ENCODE assay signal across 1 cellular context in the genomic region with DNA sequence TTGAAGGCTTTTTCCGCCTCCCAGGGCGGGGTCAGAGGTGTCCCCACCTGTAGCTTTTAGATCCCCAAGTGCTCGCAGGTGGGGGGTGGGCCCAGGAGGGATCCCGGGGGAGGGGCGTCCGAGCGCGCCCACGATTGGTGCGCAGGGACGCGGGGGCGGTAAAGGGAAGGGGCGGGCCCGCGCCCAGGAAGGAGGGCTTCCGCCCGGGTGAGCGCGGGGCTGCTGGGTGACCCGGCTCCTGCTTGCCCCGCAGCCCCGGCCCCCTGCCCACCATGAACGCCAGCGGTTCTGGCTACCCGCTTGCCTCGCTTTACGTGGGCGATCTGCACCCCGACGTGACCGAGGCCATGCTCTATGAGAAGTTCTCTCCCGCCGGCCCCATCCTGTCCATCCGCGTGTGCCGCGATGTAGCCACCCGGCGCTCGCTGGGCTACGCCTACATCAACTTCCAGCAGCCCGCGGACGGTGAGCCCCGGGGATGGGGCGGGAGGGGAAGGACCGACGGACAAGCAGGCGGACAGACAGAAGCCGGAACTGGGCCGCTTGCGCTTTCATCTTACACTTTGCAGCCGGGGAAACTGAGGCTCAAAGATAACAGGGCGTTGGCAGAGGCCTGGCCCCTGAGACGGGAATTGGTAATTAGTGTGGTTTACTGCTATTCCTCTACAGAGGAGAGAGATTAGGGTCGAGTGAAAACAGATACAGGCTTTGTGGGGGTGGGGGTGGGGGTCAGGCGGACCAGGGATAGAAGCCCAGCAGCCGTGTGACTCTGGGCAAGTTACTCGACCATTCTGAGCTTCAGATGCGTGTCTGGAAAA.
TF ChIP-seq lines count a peak whose summit lies in the region.

A gene (plus strand): TSS at position 189 of the 818 bp plus-strand sequence. CDS start 84 bp downstream, at position 273.

TF ChIP-seq in HepG2, 621 proteins besides CTCF, POLR2A, EP300 and RAD21 (continued from another document and continues in another):
- TF ChIP-seq, protein P1, sequence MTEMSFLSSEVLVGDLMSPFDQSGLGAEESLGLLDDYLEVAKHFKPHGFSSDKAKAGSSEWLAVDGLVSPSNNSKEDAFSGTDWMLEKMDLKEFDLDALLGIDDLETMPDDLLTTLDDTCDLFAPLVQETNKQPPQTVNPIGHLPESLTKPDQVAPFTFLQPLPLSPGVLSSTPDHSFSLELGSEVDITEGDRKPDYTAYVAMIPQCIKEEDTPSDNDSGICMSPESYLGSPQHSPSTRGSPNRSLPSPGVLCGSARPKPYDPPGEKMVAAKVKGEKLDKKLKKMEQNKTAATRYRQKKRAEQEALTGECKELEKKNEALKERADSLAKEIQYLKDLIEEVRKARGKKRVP (CRISPR knock-in tag; IDR thresholded peaks at IDR 0.05): peak in 1 of 2 experiments; percentile 86; a peak in 2 of 4 replicates
- peak; percentile 8; the same call in 1 of the 2 replicates for TF ChIP-seq ONECUT2 (CRISPR knock-in tag; IDR thresholded peaks at IDR 0.05)
- peak; percentile 90 for TF ChIP-seq REL (CRISPR knock-in tag; conservative IDR thresholded peaks at IDR 0.05)
- no peak; the same call in 1 of the 2 replicates for TF ChIP-seq ZFP1 (CRISPR knock-in tag; IDR thresholded peaks at IDR 0.05)
- TF ChIP-seq SAFB2 (CRISPR knock-in tag; IDR thresholded peaks at IDR 0.05; ENCODE audit: borderline replicate concordance, low read depth): no peak
- peak; percentile 69; the same call in 1 of the 2 replicates for TF ChIP-seq ZBTB7A (CRISPR knock-in tag; IDR thresholded peaks at IDR 0.05)
- peak; percentile 86 for TF ChIP-seq AGO1 (IDR thresholded peaks at IDR 0.05; ENCODE audit: low read depth, low read length, poor library complexity, severe bottlenecking)
- peak; percentile 75 for TF ChIP-seq SP5 (CRISPR knock-in tag; IDR thresholded peaks at IDR 0.05; ENCODE audit: borderline replicate concordance, low read depth)
- peak; percentile 94 for TF ChIP-seq HDAC1 (CRISPR knock-in tag; IDR thresholded peaks at IDR 0.05)
- TF ChIP-seq ZNF30 (CRISPR knock-in tag; IDR thresholded peaks at IDR 0.05): no peak
- peak; percentile 83 for TF ChIP-seq ERF (CRISPR knock-in tag; IDR thresholded peaks at IDR 0.05)
- TF ChIP-seq, protein P2, sequence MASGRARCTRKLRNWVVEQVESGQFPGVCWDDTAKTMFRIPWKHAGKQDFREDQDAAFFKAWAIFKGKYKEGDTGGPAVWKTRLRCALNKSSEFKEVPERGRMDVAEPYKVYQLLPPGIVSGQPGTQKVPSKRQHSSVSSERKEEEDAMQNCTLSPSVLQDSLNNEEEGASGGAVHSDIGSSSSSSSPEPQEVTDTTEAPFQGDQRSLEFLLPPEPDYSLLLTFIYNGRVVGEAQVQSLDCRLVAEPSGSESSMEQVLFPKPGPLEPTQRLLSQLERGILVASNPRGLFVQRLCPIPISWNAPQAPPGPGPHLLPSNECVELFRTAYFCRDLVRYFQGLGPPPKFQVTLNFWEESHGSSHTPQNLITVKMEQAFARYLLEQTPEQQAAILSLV (CRISPR knock-in tag; IDR thresholded peaks at IDR 0.05; ENCODE audit: borderline replicate concordance): peak; percentile 81
- TF ChIP-seq SRSF1 (optimal IDR thresholded peaks at IDR 0.05; ENCODE audit: low read depth, low read length): peak; percentile 48
- TF ChIP-seq SRF (IDR thresholded peaks at IDR 0.05; ENCODE audit: low read depth, low read length): peak; percentile 54; the same call in 1 of the 2 replicates
- peak; percentile 67; the same call in 1 of the 2 replicates for TF ChIP-seq SPEN (CRISPR knock-in tag; IDR thresholded peaks at IDR 0.05; ENCODE audit: low read depth)
- TF ChIP-seq, protein P3, sequence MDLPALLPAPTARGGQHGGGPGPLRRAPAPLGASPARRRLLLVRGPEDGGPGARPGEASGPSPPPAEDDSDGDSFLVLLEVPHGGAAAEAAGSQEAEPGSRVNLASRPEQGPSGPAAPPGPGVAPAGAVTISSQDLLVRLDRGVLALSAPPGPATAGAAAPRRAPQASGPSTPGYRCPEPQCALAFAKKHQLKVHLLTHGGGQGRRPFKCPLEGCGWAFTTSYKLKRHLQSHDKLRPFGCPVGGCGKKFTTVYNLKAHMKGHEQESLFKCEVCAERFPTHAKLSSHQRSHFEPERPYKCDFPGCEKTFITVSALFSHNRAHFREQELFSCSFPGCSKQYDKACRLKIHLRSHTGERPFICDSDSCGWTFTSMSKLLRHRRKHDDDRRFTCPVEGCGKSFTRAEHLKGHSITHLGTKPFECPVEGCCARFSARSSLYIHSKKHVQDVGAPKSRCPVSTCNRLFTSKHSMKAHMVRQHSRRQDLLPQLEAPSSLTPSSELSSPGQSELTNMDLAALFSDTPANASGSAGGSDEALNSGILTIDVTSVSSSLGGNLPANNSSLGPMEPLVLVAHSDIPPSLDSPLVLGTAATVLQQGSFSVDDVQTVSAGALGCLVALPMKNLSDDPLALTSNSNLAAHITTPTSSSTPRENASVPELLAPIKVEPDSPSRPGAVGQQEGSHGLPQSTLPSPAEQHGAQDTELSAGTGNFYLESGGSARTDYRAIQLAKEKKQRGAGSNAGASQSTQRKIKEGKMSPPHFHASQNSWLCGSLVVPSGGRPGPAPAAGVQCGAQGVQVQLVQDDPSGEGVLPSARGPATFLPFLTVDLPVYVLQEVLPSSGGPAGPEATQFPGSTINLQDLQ (CRISPR knock-in tag; IDR thresholded peaks at IDR 0.05): peak; percentile 17; the same call in 1 of the 2 replicates
- TF ChIP-seq ZFP36L2 (CRISPR knock-in tag; IDR thresholded peaks at IDR 0.05): peak; percentile 90
- peak; percentile 91; the same call in 1 of the 2 replicates for TF ChIP-seq CHCHD3 (CRISPR knock-in tag; IDR thresholded peaks at IDR 0.05)
- TF ChIP-seq, protein P4, sequence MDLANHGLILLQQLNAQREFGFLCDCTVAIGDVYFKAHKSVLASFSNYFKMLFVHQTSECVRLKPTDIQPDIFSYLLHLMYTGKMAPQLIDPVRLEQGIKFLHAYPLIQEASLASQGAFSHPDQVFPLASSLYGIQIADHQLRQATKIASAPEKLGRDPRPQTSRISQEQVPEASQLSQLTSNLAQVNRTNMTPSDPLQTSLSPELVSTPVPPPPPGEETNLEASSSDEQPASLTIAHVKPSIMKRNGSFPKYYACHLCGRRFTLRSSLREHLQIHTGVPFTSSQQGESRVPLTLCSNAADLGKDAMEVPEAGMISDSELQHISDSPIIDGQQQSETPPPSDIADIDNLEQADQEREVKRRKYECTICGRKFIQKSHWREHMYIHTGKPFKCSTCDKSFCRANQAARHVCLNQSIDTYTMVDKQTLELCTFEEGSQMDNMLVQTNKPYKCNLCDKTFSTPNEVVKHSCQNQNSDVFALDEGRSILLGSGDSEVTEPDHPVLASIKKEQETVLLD (CRISPR knock-in tag; IDR thresholded peaks at IDR 0.05; ENCODE audit: low read depth): peak; percentile 76
- 0 out of 2 replicates have a peak, but pooled peaks have one; percentile 36 for TF ChIP-seq ZNF335 (CRISPR knock-in tag; IDR thresholded peaks at IDR 0.05)
- peak; percentile 53 for TF ChIP-seq ZNF747 (CRISPR knock-in tag; IDR thresholded peaks at IDR 0.05; ENCODE audit: borderline replicate concordance)
- 0 out of 2 replicates have a peak, but pooled peaks have one; percentile 24 for TF ChIP-seq ZNF263 (CRISPR knock-in tag; IDR thresholded peaks at IDR 0.05)
- peak; percentile 80; the same call in 1 of the 2 replicates for TF ChIP-seq SSRP1 (CRISPR knock-in tag; IDR thresholded peaks at IDR 0.05)
- peak; percentile 82; the same call in 1 of the 2 replicates for TF ChIP-seq NFKB2 (CRISPR knock-in tag; IDR thresholded peaks at IDR 0.05; ENCODE audit: borderline replicate concordance)
- 0 out of 2 replicates have a peak, but pooled peaks have one; percentile 78 for TF ChIP-seq ZNF746 (CRISPR knock-in tag; IDR thresholded peaks at IDR 0.05)
- TF ChIP-seq POLR2AphosphoS2 (IDR thresholded peaks at IDR 0.05; ENCODE audit: low read depth, low read length): 0 out of 2 replicates have a peak, but pooled peaks have one; percentile 11
- TF ChIP-seq MXI1 (IDR thresholded peaks at IDR 0.05; ENCODE audit: borderline replicate concordance, low read depth, low read length): peak; percentile 61; the same call in 2 of the 3 replicates
- peak; percentile 85; the same call in 1 of the 2 replicates for TF ChIP-seq MEIS2 (CRISPR knock-in tag; IDR thresholded peaks at IDR 0.05)
- TF ChIP-seq, protein P5, sequence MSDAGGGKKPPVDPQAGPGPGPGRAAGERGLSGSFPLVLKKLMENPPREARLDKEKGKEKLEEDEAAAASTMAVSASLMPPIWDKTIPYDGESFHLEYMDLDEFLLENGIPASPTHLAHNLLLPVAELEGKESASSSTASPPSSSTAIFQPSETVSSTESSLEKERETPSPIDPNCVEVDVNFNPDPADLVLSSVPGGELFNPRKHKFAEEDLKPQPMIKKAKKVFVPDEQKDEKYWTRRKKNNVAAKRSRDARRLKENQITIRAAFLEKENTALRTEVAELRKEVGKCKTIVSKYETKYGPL (CRISPR knock-in tag; IDR thresholded peaks at IDR 0.05): peak; percentile 76; the same call in 1 of the 2 replicates
- TF ChIP-seq FOSL2 (CRISPR knock-in tag; IDR thresholded peaks at IDR 0.05): peak; percentile 59; the same call in 1 of the 2 replicates
- TF ChIP-seq, protein P6, sequence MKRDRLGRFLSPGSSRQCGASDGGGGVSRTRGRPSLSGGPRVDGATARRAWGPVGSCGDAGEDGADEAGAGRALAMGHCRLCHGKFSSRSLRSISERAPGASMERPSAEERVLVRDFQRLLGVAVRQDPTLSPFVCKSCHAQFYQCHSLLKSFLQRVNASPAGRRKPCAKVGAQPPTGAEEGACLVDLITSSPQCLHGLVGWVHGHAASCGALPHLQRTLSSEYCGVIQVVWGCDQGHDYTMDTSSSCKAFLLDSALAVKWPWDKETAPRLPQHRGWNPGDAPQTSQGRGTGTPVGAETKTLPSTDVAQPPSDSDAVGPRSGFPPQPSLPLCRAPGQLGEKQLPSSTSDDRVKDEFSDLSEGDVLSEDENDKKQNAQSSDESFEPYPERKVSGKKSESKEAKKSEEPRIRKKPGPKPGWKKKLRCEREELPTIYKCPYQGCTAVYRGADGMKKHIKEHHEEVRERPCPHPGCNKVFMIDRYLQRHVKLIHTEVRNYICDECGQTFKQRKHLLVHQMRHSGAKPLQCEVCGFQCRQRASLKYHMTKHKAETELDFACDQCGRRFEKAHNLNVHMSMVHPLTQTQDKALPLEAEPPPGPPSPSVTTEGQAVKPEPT (CRISPR knock-in tag; IDR thresholded peaks at IDR 0.05; ENCODE audit: low read depth): peak; percentile 49; the same call in 1 of the 2 replicates
- TF ChIP-seq, protein P7, sequence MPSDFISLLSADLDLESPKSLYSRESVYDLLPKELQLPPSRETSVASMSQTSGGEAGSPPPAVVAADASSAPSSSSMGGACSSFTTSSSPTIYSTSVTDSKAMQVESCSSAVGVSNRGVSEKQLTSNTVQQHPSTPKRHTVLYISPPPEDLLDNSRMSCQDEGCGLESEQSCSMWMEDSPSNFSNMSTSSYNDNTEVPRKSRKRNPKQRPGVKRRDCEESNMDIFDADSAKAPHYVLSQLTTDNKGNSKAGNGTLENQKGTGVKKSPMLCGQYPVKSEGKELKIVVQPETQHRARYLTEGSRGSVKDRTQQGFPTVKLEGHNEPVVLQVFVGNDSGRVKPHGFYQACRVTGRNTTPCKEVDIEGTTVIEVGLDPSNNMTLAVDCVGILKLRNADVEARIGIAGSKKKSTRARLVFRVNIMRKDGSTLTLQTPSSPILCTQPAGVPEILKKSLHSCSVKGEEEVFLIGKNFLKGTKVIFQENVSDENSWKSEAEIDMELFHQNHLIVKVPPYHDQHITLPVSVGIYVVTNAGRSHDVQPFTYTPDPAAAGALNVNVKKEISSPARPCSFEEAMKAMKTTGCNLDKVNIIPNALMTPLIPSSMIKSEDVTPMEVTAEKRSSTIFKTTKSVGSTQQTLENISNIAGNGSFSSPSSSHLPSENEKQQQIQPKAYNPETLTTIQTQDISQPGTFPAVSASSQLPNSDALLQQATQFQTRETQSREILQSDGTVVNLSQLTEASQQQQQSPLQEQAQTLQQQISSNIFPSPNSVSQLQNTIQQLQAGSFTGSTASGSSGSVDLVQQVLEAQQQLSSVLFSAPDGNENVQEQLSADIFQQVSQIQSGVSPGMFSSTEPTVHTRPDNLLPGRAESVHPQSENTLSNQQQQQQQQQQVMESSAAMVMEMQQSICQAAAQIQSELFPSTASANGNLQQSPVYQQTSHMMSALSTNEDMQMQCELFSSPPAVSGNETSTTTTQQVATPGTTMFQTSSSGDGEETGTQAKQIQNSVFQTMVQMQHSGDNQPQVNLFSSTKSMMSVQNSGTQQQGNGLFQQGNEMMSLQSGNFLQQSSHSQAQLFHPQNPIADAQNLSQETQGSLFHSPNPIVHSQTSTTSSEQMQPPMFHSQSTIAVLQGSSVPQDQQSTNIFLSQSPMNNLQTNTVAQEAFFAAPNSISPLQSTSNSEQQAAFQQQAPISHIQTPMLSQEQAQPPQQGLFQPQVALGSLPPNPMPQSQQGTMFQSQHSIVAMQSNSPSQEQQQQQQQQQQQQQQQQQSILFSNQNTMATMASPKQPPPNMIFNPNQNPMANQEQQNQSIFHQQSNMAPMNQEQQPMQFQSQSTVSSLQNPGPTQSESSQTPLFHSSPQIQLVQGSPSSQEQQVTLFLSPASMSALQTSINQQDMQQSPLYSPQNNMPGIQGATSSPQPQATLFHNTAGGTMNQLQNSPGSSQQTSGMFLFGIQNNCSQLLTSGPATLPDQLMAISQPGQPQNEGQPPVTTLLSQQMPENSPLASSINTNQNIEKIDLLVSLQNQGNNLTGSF (CRISPR knock-in tag; IDR thresholded peaks at IDR 0.05): peak; percentile 76; the same call in 1 of the 2 replicates
- no peak for TF ChIP-seq NR1H2 (CRISPR knock-in tag; IDR thresholded peaks at IDR 0.05; ENCODE audit: borderline replicate concordance, low read depth)
- peak; percentile 83 for TF ChIP-seq KMT2B (CRISPR knock-in tag; IDR thresholded peaks at IDR 0.05)
- no peak for TF ChIP-seq SOX13 (IDR thresholded peaks at IDR 0.05)
- peak in 1 of 2 experiments; percentile 34; a peak in 2 of 4 replicates for TF ChIP-seq SOX13 (CRISPR knock-in tag; conservative IDR thresholded peaks at IDR 0.05 in 1 of 2, IDR thresholded peaks at IDR 0.05 in 1 of 2)
- TF ChIP-seq, protein P8, sequence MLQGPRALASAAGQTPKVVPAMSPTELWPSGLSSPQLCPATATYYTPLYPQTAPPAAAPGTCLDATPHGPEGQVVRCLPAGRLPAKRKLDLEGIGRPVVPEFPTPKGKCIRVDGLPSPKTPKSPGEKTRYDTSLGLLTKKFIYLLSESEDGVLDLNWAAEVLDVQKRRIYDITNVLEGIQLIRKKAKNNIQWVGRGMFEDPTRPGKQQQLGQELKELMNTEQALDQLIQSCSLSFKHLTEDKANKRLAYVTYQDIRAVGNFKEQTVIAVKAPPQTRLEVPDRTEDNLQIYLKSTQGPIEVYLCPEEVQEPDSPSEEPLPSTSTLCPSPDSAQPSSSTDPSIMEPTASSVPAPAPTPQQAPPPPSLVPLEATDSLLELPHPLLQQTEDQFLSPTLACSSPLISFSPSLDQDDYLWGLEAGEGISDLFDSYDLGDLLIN (CRISPR knock-in tag; IDR thresholded peaks at IDR 0.05; ENCODE audit: borderline replicate concordance): peak; percentile 82; the same call in 1 of the 2 replicates
- TF ChIP-seq CCDC6 (CRISPR knock-in tag; IDR thresholded peaks at IDR 0.05): peak; percentile 82
- TF ChIP-seq, protein P9, sequence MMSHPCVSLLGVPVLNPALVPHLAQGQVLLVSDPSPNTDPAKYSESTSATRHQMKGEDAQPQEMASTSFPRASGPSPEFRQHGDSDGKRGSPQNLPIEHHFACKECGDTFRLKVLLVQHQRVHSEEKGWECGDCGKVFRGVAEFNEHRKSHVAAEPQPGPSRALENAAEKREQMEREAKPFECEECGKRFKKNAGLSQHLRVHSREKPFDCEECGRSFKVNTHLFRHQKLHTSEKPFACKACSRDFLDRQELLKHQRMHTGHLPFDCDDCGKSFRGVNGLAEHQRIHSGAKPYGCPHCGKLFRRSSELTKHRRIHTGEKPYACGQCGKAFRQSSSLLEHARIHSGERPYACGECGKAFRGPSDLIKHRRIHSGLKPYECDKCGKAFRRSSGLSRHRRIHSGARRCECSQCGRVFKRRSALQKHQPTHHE (CRISPR knock-in tag; IDR thresholded peaks at IDR 0.05; ENCODE audit: borderline replicate concordance): 0 out of 2 replicates have a peak, but pooled peaks have one; percentile 68
- TF ChIP-seq PPARG (CRISPR knock-in tag; conservative IDR thresholded peaks at IDR 0.05): no peak
- TF ChIP-seq RBM39 (IDR thresholded peaks at IDR 0.05; ENCODE audit: low read depth, low read length, poor library complexity, severe bottlenecking): peak; percentile 77
